Comparison of ENCODE assay signal across 7 cellular contexts in genomic region chr1:209435654-209436566, GRCh38.
DNase-seq lines count a peak whose midpoint lies in the region; ATAC-seq, FAIRE-seq and TF ChIP-seq lines count a peak whose summit lies in the region.

No MANE protein-coding gene starts in this region.

- H3K4me2 ChIP-seq in PC-9 (0 out of 2 replicates have a peak overlapping the region, but pooled peaks have one; percentile 99), GM12878 (ENCODE audit: control insufficient read depth, insufficient read depth) (no peak overlapping the region)

- TF ChIP-seq EP300 in GM12878 (IDR thresholded peaks at IDR 0.05; ENCODE audit: borderline replicate concordance in 1 of 2, control insufficient read depth in 1 of 2, low read depth in 2 of 2, low read length in 2 of 2) = no peak

- ATAC-seq in GM21576 (IDR thresholded peaks at IDR 0.05; ENCODE audit: unreplicated experiment) = peak; percentile 85
- peak; percentile 91 for ATAC-seq in GM12878

- H3K27ac ChIP-seq in HUES6 (ENCODE audit: low read depth, low read length) = peak overlapping the region; percentile 95; the same call in 1 of the 2 replicates
- H3K27ac ChIP-seq in PC-9 = peak overlapping the region; percentile 98
- H3K27ac ChIP-seq in GM12878 (ENCODE audit: control insufficient read depth, insufficient read depth) = no peak overlapping the region

- H3K79me2 ChIP-seq in PC-9 (ENCODE audit: low read depth) (peaks cover 21% of the 10 kb centered on the region), GM12878 (ENCODE audit: control insufficient read depth, insufficient read depth, low read length) (no peaks in the 10 kb centered on the region)

- no peaks in the 10 kb centered on the region for H3K27me3 ChIP-seq in HUES6 (ENCODE audit: control insufficient read depth, insufficient read depth, low read length)
- H3K27me3 ChIP-seq in PC-9 (ENCODE audit: insufficient read depth, low read depth) = no peaks in the 10 kb centered on the region
- H3K27me3 ChIP-seq in GM12878 (replicated peaks in 1 of 2; ENCODE audit: control insufficient read depth in 2 of 2, insufficient read depth in 2 of 2, low read length in 1 of 2) = peaks cover 0 to 2% of the 10 kb centered on the region in 2 experiments; a peak in 2 of 4 replicates

- SMC1A ChIA-PET in GM12878 (lab: Charles Lee; ENCODE audit: uncharacterized antibody, unreplicated experiment) = interaction anchor here (0.9 to 1.3 kb wide), 3 partner anchors 11 to 81 kb away, joined by 3 to 4 read pairs (median 3); no protein-coding TSS in a partner anchor

- no peaks in the 10 kb centered on the region for H3K9me2 ChIP-seq in PC-9 (ENCODE audit: insufficient read depth)

- WGBS in GM12878 (ENCODE audit: insufficient coverage, insufficient replicate concordance, low lambda C conversion rate, missing lambda C conversion rate) = 7% methylated on average over 6 of the region's 6 CpGs

- no peak for TF ChIP-seq POLR2A in GM12878 (IDR thresholded peaks at IDR 0.05; ENCODE audit: low read depth, low read length)

- CTCF ChIA-PET in PC-9 (lab: Charles Lee) = interaction anchor here (0.6 to 1.9 kb wide), 5 partner anchors 40 to 233 kb away, joined by 3 to 7 read pairs (median 3); no protein-coding TSS in a partner anchor
- CTCF ChIA-PET in GM12878 (lab: Yijun Ruan, JAX) = interaction anchor here (0.7 to 1.8 kb wide), 7 partner anchors 14 to 233 kb away, joined by 3 to 9 read pairs (median 3); no protein-coding TSS in a partner anchor

- H3K36me3 ChIP-seq in HUES6 (ENCODE audit: control insufficient read depth, insufficient read depth, low read length) (peaks cover 15% of the 10 kb centered on the region), PC-9 (ENCODE audit: low read depth) (peaks cover 16% of the 10 kb centered on the region), GM12878 (ENCODE audit: control insufficient read depth in 2 of 2, insufficient read depth in 2 of 2, low read length in 1 of 2) (no peaks in the 10 kb centered on the region)

- intact Hi-C loops in PC-9 (cut with micrococcal nuclease; ENCODE audit: unreplicated experiment) = loop anchor here (1.0 to 10.0 kb wide), 8 partner anchors 54 to 1611 kb away; no protein-coding TSS in a partner anchor
- intact Hi-C loops in GM12878 (cut with micrococcal nuclease; ENCODE audit: unreplicated experiment) = no loop called here

- RAD21 ChIA-PET in GM12878 (lab: Charles Lee; ENCODE audit: unreplicated experiment) = interaction anchor here (1.1 to 1.3 kb wide), 2 partner anchors 32 to 233 kb away, joined by 3 to 4 read pairs; no protein-coding TSS in a partner anchor

- H3K9ac ChIP-seq in HUES6 (ENCODE audit: low read length) (no peak overlapping the region), GM12878 (ENCODE audit: control insufficient read depth, insufficient read depth, low read length) (no peak overlapping the region)

- peak; percentile 40 for TF ChIP-seq RAD21 in GM12878 (IDR thresholded peaks at IDR 0.05; ENCODE audit: insufficient read depth, low read depth, low read length)

- BruUV-seq in PC-9 (replicated peaks; lab: Mats Ljungman, UMichigan) (no TSS peak), GM12878 (replicated peaks; lab: Mats Ljungman, UMichigan) (no TSS peak)

- H2AFZ ChIP-seq in PC-9 (no peak overlapping the region), GM12878 (ENCODE audit: control insufficient read depth, low read depth, low read length) (no peak overlapping the region)

- TF ChIP-seq CTCF in PC-9 (conservative IDR thresholded peaks at IDR 0.05) = peak; percentile 98
- TF ChIP-seq CTCF in GM12878 (IDR thresholded peaks at IDR 0.05 in 2 of 3, conservative IDR thresholded peaks at IDR 0.05 in 1 of 3; ENCODE audit: control insufficient read depth in 2 of 3, extremely low read depth in 1 of 3, insufficient read depth in 1 of 3, low read depth in 3 of 3, low read length in 3 of 3) = peak; percentile 73 to 77 (median 77)

- H3K4me1 ChIP-seq in HUES6 (ENCODE audit: control insufficient read depth, insufficient read depth, low read length) = peaks cover 55% of the 10 kb centered on the region
- peaks cover 48% of the 10 kb centered on the region for H3K4me1 ChIP-seq in PC-9 (replicated peaks; ENCODE audit: insufficient read depth)
- no peaks in the 10 kb centered on the region for H3K4me1 ChIP-seq in GM12878 (ENCODE audit: control insufficient read depth, insufficient read depth, low read length)

- peak; percentile 64 to 88 for DNase-seq in PC-9
- DNase-seq in GM12878 (ENCODE audit: low read depth, low spot score) = no peak
- DNase-seq in iPS-NIHi7 (ENCODE audit: extremely low spot score) = peak; percentile 90
- DNase-seq in stimulated activated CD4-positive, alpha-beta T cell treated with anti-CD3 and anti-CD28 coated beads, Interleukin-1b, Interleukin-23, amount 100 ng/mL, for 48 hours = peak; percentile 44

- H3K9me3 ChIP-seq in HUES6 (ENCODE audit: control insufficient read depth, insufficient read depth, low read depth, low read length) = peaks cover 6% of the 10 kb centered on the region; the same call in 1 of the 2 replicates
- peaks cover 11% of the 10 kb centered on the region; the same call in 1 of the 2 replicates for H3K9me3 ChIP-seq in PC-9 (ENCODE audit: insufficient read depth, low read depth)
- no peaks in the 10 kb centered on the region; the same call in 2 of the 3 replicates for H3K9me3 ChIP-seq in GM12878 (replicated peaks; ENCODE audit: control insufficient read depth, insufficient read depth, low read length)

- no peak overlapping the region for H3K4me3 ChIP-seq in HUES6 (ENCODE audit: low read depth, low read length)
- no peak overlapping the region for H3K4me3 ChIP-seq in PC-9
- H3K4me3 ChIP-seq in GM12878 = no peak overlapping the region

- FAIRE-seq in G401.6 (lab: Jason Lieb, UNC) (peak; percentile 3), GM12878 (lab: Jason Lieb, UNC) (no peak)

- in situ Hi-C loops in GM12878 (cut with MboI) = no loop called here

- H4K20me1 ChIP-seq in PC-9 (ENCODE audit: insufficient read depth) = no peaks in the 10 kb centered on the region
- no peaks in the 10 kb centered on the region for H4K20me1 ChIP-seq in GM12878 (ENCODE audit: control insufficient read depth, insufficient read depth)

- H3F3A ChIP-seq in PC-9 (ENCODE audit: insufficient read depth, low read depth) = peaks cover 40% of the 10 kb centered on the region

- POLR2A ChIA-PET in PC-9 (lab: Charles Lee; ENCODE audit: unreplicated experiment) (interaction anchor here (0.7 kb wide), 1 partner anchor 1259 kb away, joined by 4 read pairs; no protein-coding TSS in a partner anchor), GM12878 (lab: Charles Lee) (no interaction called here)

TF ChIP-seq in GM12878, 131 proteins besides CTCF, POLR2A, EP300 and RAD21:
- TF ChIP-seq USF1 (IDR thresholded peaks at IDR 0.05; ENCODE audit: borderline replicate concordance, extremely low read length, insufficient read depth, low read depth, low read length) = no peak
- 0 out of 2 replicates have a peak, but pooled peaks have one; percentile 11 for TF ChIP-seq CREM (IDR thresholded peaks at IDR 0.05; ENCODE audit: low read depth)
- TF ChIP-seq CBX5 (IDR thresholded peaks at IDR 0.05; ENCODE audit: low read depth) = no peak
- no peak for TF ChIP-seq JUNB (IDR thresholded peaks at IDR 0.05)
- TF ChIP-seq BHLHE40 (IDR thresholded peaks at IDR 0.05; ENCODE audit: borderline replicate concordance in 1 of 2, low read depth in 2 of 2, low read length in 1 of 2) = no peak
- no peak for TF ChIP-seq SMAD1 (IDR thresholded peaks at IDR 0.05; ENCODE audit: low read depth, partially characterized antibody)
- TF ChIP-seq NR2F1 (conservative IDR thresholded peaks at IDR 0.05) = no peak
- TF ChIP-seq YY1 (IDR thresholded peaks at IDR 0.05; ENCODE audit: low read depth, low read length) = 0 out of 2 replicates have a peak, but pooled peaks have one; percentile 39
- no peak for TF ChIP-seq TCF7 (IDR thresholded peaks at IDR 0.05; ENCODE audit: borderline replicate concordance)
- TF ChIP-seq SPI1 (IDR thresholded peaks at IDR 0.05; ENCODE audit: borderline replicate concordance, insufficient read depth, low read depth, low read length) = no peak
